Comparison of ENCODE assay signal across 29 cellular contexts in genomic region chr15:88142141-88142540, GRCh38.
"Had no signal": no experiment of that assay in that cellular context is flagged by ENCODE, and none has a peak within 500 bp of the region (broad histone marks: within the 10 kb centered on the region; RNA-seq: fewer than 3 reads in every experiment).

No MANE protein-coding gene starts in this region.

- ATAC-seq: natural killer cell; psoas muscle; right lobe of liver; stimulated activated memory B cell treated with anti-CD40 and anti-IgM and Interleukin-4, amounts not matched to agents 10 μg/mL and 1 μg/mL and 100 μg/mL, for 72 hours; stimulated activated naive CD8-positive, alpha-beta T cell treated with anti-CD3 and anti-CD28 coated beads, Interleukin-15, Interleukin-2, amounts not matched to agents 100 U/mL and 50 U/mL, for 24 hours had no signal

- H3K4me1 Mint-ChIP-seq: immature natural killer cell; mesothelial cell of epicardium; naive B cell; natural killer cell; nephron progenitor cell; stimulated activated memory B cell treated with anti-CD40 and anti-IgM and Interleukin-4, amounts not matched to agents 10 μg/mL and 1 μg/mL and 100 μg/mL, for 72 hours had no signal

- H3K4me3 ChIP-seq: left ventricle myocardium inferior, lung, neural progenitor cell, psoas muscle, right atrium auricular region, right lobe of liver, smooth muscle cell, stomach, testis, thyroid gland, transverse colon, upper lobe of left lung, vagina had no signal

- H3K36me3 ChIP-seq: left ventricle myocardium inferior, neural progenitor cell, neutrophil, right atrium auricular region, right lobe of liver, stomach, thyroid gland, transverse colon, upper lobe of left lung, vagina had no signal

- H3K4me3 Mint-ChIP-seq: immature natural killer cell; mesothelial cell of epicardium; naive B cell; natural killer cell; nephron progenitor cell; neural progenitor cell; stimulated activated memory B cell treated with anti-CD40 and anti-IgM and Interleukin-4, amounts not matched to agents 10 μg/mL and 1 μg/mL and 100 μg/mL, for 72 hours had no signal

- H3K9ac ChIP-seq: neural progenitor cell, parathyroid adenoma had no signal

- DNase-seq: hypothalamus; immature natural killer cell; left ventricle myocardium inferior; mesendoderm; naive B cell; natural killer cell; occipital lobe; psoas muscle; right lobe of liver; stimulated activated CD4-positive, alpha-beta T cell treated with anti-CD3 and anti-CD28 coated beads, Interleukin-1b, Interleukin-23, amount 100 ng/mL, for 48 hours; stimulated activated CD4-positive, alpha-beta T cell treated with anti-CD3 and anti-CD28 coated beads, Interleukin-2, amount 100 ng/mL, for 48 hours; stimulated activated CD4-positive, alpha-beta T cell treated with anti-CD3 and anti-CD28 coated beads, Interleukin-4, amount 100 ng/mL, for 4 hours; stimulated activated CD8-positive, alpha-beta memory T cell treated with anti-CD3 and anti-CD28 coated beads, Interleukin-4, amount 100 ng/mL, for 48 hours; stimulated activated naive CD8-positive, alpha-beta T cell treated with anti-CD3 and anti-CD28 coated beads, Interleukin-15, Interleukin-2, amounts not matched to agents 100 U/mL and 50 U/mL, for 24 hours; stomach; testis; thyroid gland; transverse colon; upper lobe of left lung had no signal

- H3K36me3 Mint-ChIP-seq: mesothelial cell of epicardium; naive B cell; natural killer cell; neural progenitor cell; stimulated activated memory B cell treated with anti-CD40 and anti-IgM and Interleukin-4, amounts not matched to agents 10 μg/mL and 1 μg/mL and 100 μg/mL, for 72 hours had no signal

- H3K9me3 Mint-ChIP-seq: natural killer cell, nephron progenitor cell had no signal

- H3K9me3 ChIP-seq: neutrophil, psoas muscle, right atrium auricular region, right lobe of liver, testis, thyroid gland, transverse colon, upper lobe of left lung, vagina had no signal

- H3K27ac Mint-ChIP-seq: immature natural killer cell; mesothelial cell of epicardium; naive B cell; natural killer cell; nephron progenitor cell; neural progenitor cell; stimulated activated memory B cell treated with anti-CD40 and anti-IgM and Interleukin-4, amounts not matched to agents 10 μg/mL and 1 μg/mL and 100 μg/mL, for 72 hours had no signal

- H3K27ac ChIP-seq: left ventricle myocardium inferior, neural progenitor cell, neutrophil, parathyroid adenoma, psoas muscle, right atrium auricular region, right lobe of liver, stomach, testis, thyroid gland, transverse colon, upper lobe of left lung, vagina had no signal

- H3K4me1 ChIP-seq: left ventricle myocardium inferior, neural progenitor cell, parathyroid adenoma, psoas muscle, right atrium auricular region, right lobe of liver, stomach, testis, thyroid gland, transverse colon, upper lobe of left lung, vagina had no signal

- H3K27me3 ChIP-seq: neural progenitor cell, neutrophil, right atrium auricular region, right lobe of liver, testis, thyroid gland, transverse colon, upper lobe of left lung, vagina had no signal
